In the genomic region with DNA sequence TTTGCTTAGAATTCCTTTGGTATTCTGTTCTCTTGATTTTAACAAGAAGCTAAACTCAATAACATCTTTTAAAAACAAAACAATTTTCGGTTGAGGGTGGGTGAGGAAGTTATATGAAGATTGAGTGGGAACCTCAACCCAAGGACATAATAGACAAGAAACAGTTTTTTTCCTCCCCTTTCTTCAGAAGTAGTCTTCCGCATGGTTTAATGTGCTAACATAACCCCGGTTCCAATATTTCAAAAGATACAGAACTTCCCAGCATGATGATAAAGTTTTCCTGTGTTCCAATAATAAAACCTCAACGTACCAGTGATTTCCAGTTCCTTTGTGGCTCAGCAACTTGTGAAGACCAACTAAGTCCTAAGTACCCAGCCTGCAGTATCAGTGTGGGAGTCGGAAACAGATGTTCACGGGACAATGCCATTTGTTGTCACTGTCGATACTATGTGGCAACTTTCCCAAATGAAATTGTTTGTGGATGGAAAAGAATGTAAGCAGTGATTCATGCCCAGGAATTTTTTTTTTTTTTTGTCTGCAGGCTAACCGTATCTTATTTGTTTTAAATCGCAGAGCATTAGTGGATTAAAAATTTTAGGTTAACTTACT, we compare ENCODE assay signal across 11 cellular contexts. TPM values are rescaled to one million over a fixed set of nuclear protein-coding genes. Genes with fewer than 3 reads are reported as not detected.
A peak's percentile ranks its signal among the peaks of the same experiment; 100 is the strongest.
DNase-seq lines count a peak whose midpoint lies in the region; ATAC-seq and TF ChIP-seq lines count a peak whose summit lies in the region.
"Had no signal": no experiment of that assay in that cellular context is flagged by ENCODE, and none has a peak within 500 bp of the region (broad histone marks: within the 10 kb centered on the region; RNA-seq: fewer than 3 reads in every experiment).

No MANE protein-coding gene starts in this region.

- H3K9me3 ChIP-seq in right atrium auricular region (no peaks in the 10 kb centered on the region), mammary epithelial cell (replicated peaks; ENCODE audit: insufficient read depth, low read length) (no peaks in the 10 kb centered on the region)
- H3K9me3 ChIP-seq: BLaER1 treated with 17β-estradiol and CSF1 and Interleukin-3, amounts not matched to agents 10 nM and 100 nM; thoracic aorta had no signal

- H3K36me3 ChIP-seq in right atrium auricular region (no peaks in the 10 kb centered on the region), mammary epithelial cell (ENCODE audit: insufficient read depth, low read length) (no peaks in the 10 kb centered on the region)
- H3K36me3 ChIP-seq: BLaER1 treated with 17β-estradiol and CSF1 and Interleukin-3, amounts not matched to agents 10 nM and 100 nM; cardiac muscle cell; thoracic aorta had no signal

- H3K4me1 ChIP-seq in right atrium auricular region (peaks cover 0 to 24% of the 10 kb centered on the region in 2 donors), mammary epithelial cell (ENCODE audit: insufficient read depth, low read length) (peaks cover 5% of the 10 kb centered on the region)

- no peaks in the 10 kb centered on the region for H3K79me2 ChIP-seq in mammary epithelial cell (ENCODE audit: insufficient read depth, low read length)

- H2AFZ ChIP-seq in mammary epithelial cell (ENCODE audit: low read depth, low read length) = no peak overlapping the region

- no peaks in the 10 kb centered on the region for H4K20me1 ChIP-seq in mammary epithelial cell (ENCODE audit: insufficient read depth, low read length)
- H4K20me1 ChIP-seq: BLaER1 treated with 17β-estradiol and CSF1 and Interleukin-3, amounts not matched to agents 10 nM and 100 nM had no signal

- BruUV-seq in mammary epithelial cell (replicated peaks; lab: Mats Ljungman, UMichigan) = no TSS peak

- H3K9ac ChIP-seq in mammary epithelial cell (ENCODE audit: insufficient read depth, low read length) = no peak overlapping the region
- H3K9ac ChIP-seq: BLaER1 treated with 17β-estradiol and CSF1 and Interleukin-3, amounts not matched to agents 10 nM and 100 nM had no signal

- ATAC-seq in Right ventricle myocardium superior (ENCODE audit: poor library complexity) = peak; percentile 82
- no peak for ATAC-seq in GM18502 (IDR thresholded peaks at IDR 0.05; ENCODE audit: poor library complexity, unreplicated experiment)
- no peak for ATAC-seq in HG03045 (IDR thresholded peaks at IDR 0.05; ENCODE audit: unreplicated experiment)

- peak overlapping the region in 1 of 2 donors; percentile 55 for H3K27ac ChIP-seq in right atrium auricular region
- H3K27ac ChIP-seq in mammary epithelial cell (ENCODE audit: insufficient read depth, low read depth, low read length) = no peak overlapping the region
- H3K27ac ChIP-seq: BLaER1 treated with 17β-estradiol and CSF1 and Interleukin-3, amounts not matched to agents 10 nM and 100 nM; cardiac muscle cell; thoracic aorta had no signal

- in situ Hi-C loops in mammary epithelial cell (cut with MboI; ENCODE audit: low sequenced_read_pairs in 2 of 2) = no loop called here

- dilution Hi-C loops in mammary epithelial cell (cut with HindIII; ENCODE audit: low sequenced_read_pairs) = no loop called here

- peak overlapping the region; percentile 46 for H3K4me2 ChIP-seq in mammary epithelial cell (ENCODE audit: insufficient read depth, low read depth, low read length)
- H3K4me2 ChIP-seq: BLaER1 treated with 17β-estradiol and CSF1 and Interleukin-3, amounts not matched to agents 10 nM and 100 nM had no signal

- H3K27me3 ChIP-seq in right atrium auricular region (no peaks in the 10 kb centered on the region), mammary epithelial cell (ENCODE audit: insufficient read depth, low read length) (peaks cover 3% of the 10 kb centered on the region)
- H3K27me3 ChIP-seq: BLaER1 treated with 17β-estradiol and CSF1 and Interleukin-3, amounts not matched to agents 10 nM and 100 nM had no signal

- no peak for TF ChIP-seq CTCF in right atrium auricular region (IDR thresholded peaks at IDR 0.05)
- TF ChIP-seq CTCF in mammary epithelial cell (conservative IDR thresholded peaks at IDR 0.05 in 1 of 2, IDR thresholded peaks at IDR 0.05 in 1 of 2; ENCODE audit: extremely low read depth in 1 of 2, insufficient read depth in 1 of 2, low read depth in 1 of 2, low read length in 2 of 2) = no peak

- H3K4me3 ChIP-seq in right atrium auricular region = no peak overlapping the region
- H3K4me3 ChIP-seq in mammary epithelial cell (replicated peaks in 1 of 3; ENCODE audit: insufficient read depth in 1 of 3, low read depth in 2 of 3, low read length in 3 of 3) = no peak overlapping the region
- H3K4me3 ChIP-seq: BLaER1 treated with 17β-estradiol and CSF1 and Interleukin-3, amounts not matched to agents 10 nM and 100 nM; cardiac muscle cell; thoracic aorta had no signal

- WGBS in mammary epithelial cell (ENCODE audit: low coverage, missing lambda C conversion rate) = 20% methylated on average over 9 of the region's 9 CpGs

- CTCF ChIA-PET in mammary epithelial cell (lab: Charles Lee; ENCODE audit: low non-redundant PET) = no interaction called here

- intact Hi-C loops in Right ventricle myocardium superior (cut with DNase I) = no loop called here
- intact Hi-C loops in mammary epithelial cell (cut with micrococcal nuclease) = no loop called here

- DNase-seq in Right ventricle myocardium superior (no peak), right atrium auricular region (ENCODE audit: low spot score) (no peak), mammary epithelial cell (peak; percentile 49), left kidney (ENCODE audit: low read depth, low spot score) (peak; percentile 49), HK-2 (ENCODE audit: unreplicated experiment) (no peak), NCI-H2171 treated with DMSO at 0.1 percent for 48 hours (lab: John Stamatoyannopoulos, UW) (no peak)

RNA-seq across cellular contexts. Expression of gene NR5A2, which starts 48.5 kb away (rescaled TPM):
- total RNA-seq in Right ventricle myocardium superior (1.7 TPM), right atrium auricular region (under 1 TPM; 0.44 to 0.63 TPM), mammary epithelial cell (not detected)
- not detected for polyA plus RNA-seq in mammary epithelial cell
- polyA minus RNA-seq in mammary epithelial cell = not detected
- polyA plus RNA-seq: cardiac muscle cell had no signal

Comparison
In these comparisons a context has a peak if more than half of its experiments do, and no peak if none do; other contexts are left out.
1. DNase-seq: peak in mammary epithelial cell (single experiment) and left kidney (single experiment); none in Right ventricle myocardium superior (single experiment), right atrium auricular region (single experiment), HK-2 (single experiment) and NCI-H2171 treated with DMSO at 0.1 percent for 48 hours (single experiment).